In the genomic region with DNA sequence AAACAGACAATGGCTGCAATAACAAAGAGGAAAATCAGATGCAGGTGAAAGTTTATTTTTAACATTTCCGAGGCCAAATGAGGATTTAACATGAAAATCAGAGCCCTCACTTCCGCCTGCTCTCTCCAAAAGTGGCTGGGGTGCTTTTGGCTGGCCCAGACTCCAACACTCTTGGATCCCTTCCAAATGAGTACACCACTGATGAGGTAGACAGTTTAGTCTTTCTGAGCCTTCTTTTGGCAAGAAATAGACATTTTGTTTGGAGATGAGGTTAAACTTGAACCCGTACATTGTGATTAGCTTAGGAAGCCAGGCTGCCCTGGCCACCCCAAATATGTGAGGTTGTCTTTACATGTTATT, we compare ENCODE assay signal across 18 cellular contexts. TPM values are rescaled to one million over a fixed set of nuclear protein-coding genes. Genes with fewer than 3 reads are reported as not detected.
A peak's percentile ranks its signal among the peaks of the same experiment; 100 is the strongest.
DNase-seq lines count a peak whose midpoint lies in the region; ATAC-seq, FAIRE-seq and TF ChIP-seq lines count a peak whose summit lies in the region.
"Had no signal": no experiment of that assay in that cellular context is flagged by ENCODE, and none has a peak within 500 bp of the region (broad histone marks: within the 10 kb centered on the region; RNA-seq: fewer than 3 reads in every experiment).

No MANE protein-coding gene starts in this region.

- no peak overlapping the region for H3K9ac ChIP-seq in BLaER1 treated with 17β-estradiol and CSF1 and Interleukin-3, amounts not matched to agents 10 nM and 100 nM
- H3K9ac ChIP-seq in GM12878 (ENCODE audit: control insufficient read depth, insufficient read depth, low read length): no peak overlapping the region

- CTCF ChIA-PET in GM12878 (lab: Yijun Ruan, JAX): interaction anchor here (1.5 to 4.4 kb wide), 8 partner anchors 14 to 627 kb away, joined by 4 to 51 read pairs (median 7); no protein-coding TSS in a partner anchor
- CTCF ChIA-PET in PC-9 (lab: Charles Lee): interaction anchor here (0.7 kb wide), 1 partner anchor 551 kb away, joined by 3 read pairs; no protein-coding TSS in a partner anchor

- H3K79me2 ChIP-seq in GM12878 (ENCODE audit: control insufficient read depth, insufficient read depth, low read length): no peaks in the 10 kb centered on the region
- no peaks in the 10 kb centered on the region for H3K79me2 ChIP-seq in PC-9 (ENCODE audit: low read depth)

- no peak overlapping the region for H3K4me3 ChIP-seq in BLaER1 treated with 17β-estradiol and CSF1 and Interleukin-3, amounts not matched to agents 10 nM and 100 nM
- no peak overlapping the region for H3K4me3 ChIP-seq in GM12878
- H3K4me3 ChIP-seq in PC-9: no peak overlapping the region
- H3K4me3 ChIP-seq: SJCRH30 had no signal

- H3F3A ChIP-seq in PC-9 (ENCODE audit: insufficient read depth, low read depth): no peaks in the 10 kb centered on the region; the same call in 1 of the 2 replicates

- H3K4me2 ChIP-seq in BLaER1 treated with 17β-estradiol and CSF1 and Interleukin-3, amounts not matched to agents 10 nM and 100 nM: peak overlapping the region; percentile 3 to 66 (median 44); a peak in 18 of 22 replicates
- H3K4me2 ChIP-seq in GM12878 (ENCODE audit: control insufficient read depth, insufficient read depth) (no peak overlapping the region), PC-9 (no peak overlapping the region)

- 36% methylated on average over 3 of the region's 3 CpGs for WGBS in GM12878 (ENCODE audit: insufficient coverage, insufficient replicate concordance, low lambda C conversion rate, missing lambda C conversion rate)

- TF ChIP-seq POLR2A in GM12878 (IDR thresholded peaks at IDR 0.05; ENCODE audit: low read depth, low read length): no peak

- peaks cover 0 to 18% (median 4%) of the 10 kb centered on the region in 11 experiments; a peak in 11 of 22 replicates for H3K9me3 ChIP-seq in BLaER1 treated with 17β-estradiol and CSF1 and Interleukin-3, amounts not matched to agents 10 nM and 100 nM (replicated peaks in 1 of 11)
- H3K9me3 ChIP-seq in GM12878 (replicated peaks; ENCODE audit: control insufficient read depth, insufficient read depth, low read length) (no peaks in the 10 kb centered on the region; the same call in 2 of the 3 replicates), PC-9 (ENCODE audit: insufficient read depth, low read depth) (no peaks in the 10 kb centered on the region)
- H3K9me3 ChIP-seq: SJCRH30 had no signal

- POLR2A ChIA-PET in GM12878 (lab: Charles Lee): no interaction called here
- POLR2A ChIA-PET in PC-9 (lab: Charles Lee; ENCODE audit: unreplicated experiment): no interaction called here

- no peak; the same call in 2 of the 3 replicates for ATAC-seq in GM12878
- ATAC-seq: T-helper 17 cell had no signal

- no peak for TF ChIP-seq CTCF in GM12878 (IDR thresholded peaks at IDR 0.05 in 2 of 3, conservative IDR thresholded peaks at IDR 0.05 in 1 of 3; ENCODE audit: control insufficient read depth in 2 of 3, extremely low read depth in 1 of 3, insufficient read depth in 1 of 3, low read depth in 3 of 3, low read length in 3 of 3)
- TF ChIP-seq CTCF in PC-9 (conservative IDR thresholded peaks at IDR 0.05): no peak

- intact Hi-C loops in GM12878 (cut with micrococcal nuclease; ENCODE audit: unreplicated experiment) (no loop called here), PC-9 (cut with micrococcal nuclease; ENCODE audit: unreplicated experiment) (loop anchor here (1.0 to 10.0 kb wide), 2 partner anchors 629 to 1726 kb away; no protein-coding TSS in a partner anchor)

- RAD21 ChIA-PET in GM12878 (lab: Charles Lee; ENCODE audit: unreplicated experiment): interaction anchor here (1.0 to 3.9 kb wide), 5 partner anchors 12 to 551 kb away, joined by 3 to 27 read pairs (median 7); no protein-coding TSS in a partner anchor

- H2AFZ ChIP-seq in GM12878 (ENCODE audit: control insufficient read depth, low read depth, low read length): no peak overlapping the region
- no peak overlapping the region for H2AFZ ChIP-seq in PC-9

- SMC1A ChIA-PET in GM12878 (lab: Charles Lee; ENCODE audit: uncharacterized antibody, unreplicated experiment): interaction anchor here (1.0 to 4.7 kb wide), 7 partner anchors 79 to 551 kb away, joined by 3 to 55 read pairs (median 4); no protein-coding TSS in a partner anchor

- TF ChIP-seq EP300 in GM12878 (IDR thresholded peaks at IDR 0.05; ENCODE audit: borderline replicate concordance in 1 of 2, control insufficient read depth in 1 of 2, low read depth in 2 of 2, low read length in 2 of 2): no peak

- TF ChIP-seq RAD21 in GM12878 (IDR thresholded peaks at IDR 0.05; ENCODE audit: insufficient read depth, low read depth, low read length): no peak

- in situ Hi-C loops in GM12878 (cut with MboI): no loop called here

- no peaks in the 10 kb centered on the region for H4K20me1 ChIP-seq in BLaER1 treated with 17β-estradiol and CSF1 and Interleukin-3, amounts not matched to agents 10 nM and 100 nM
- H4K20me1 ChIP-seq in GM12878 (ENCODE audit: control insufficient read depth, insufficient read depth) (no peaks in the 10 kb centered on the region), PC-9 (ENCODE audit: insufficient read depth) (peaks cover 3% of the 10 kb centered on the region; the same call in 1 of the 2 replicates)

- no peaks in the 10 kb centered on the region for H3K9me2 ChIP-seq in PC-9 (ENCODE audit: insufficient read depth)

- DNase-seq in NCI-H1436 (lab: John Stamatoyannopoulos, UW): peak; percentile 10
- DNase-seq in NCI-H1436 treated with DMSO at 0.1 percent for 48 hours (lab: John Stamatoyannopoulos, UW): no peak
- peak; percentile 60 for DNase-seq in NCI-H1105 treated with DMSO at 0.1 percent for 48 hours (lab: John Stamatoyannopoulos, UW)
- DNase-seq in GM12878 (ENCODE audit: low read depth, low spot score): no peak
- no peak for DNase-seq in AML-193 (lab: John Stamatoyannopoulos, UW)
- no peak for DNase-seq in substantia nigra (lab: John Stamatoyannopoulos, UW)
- no peak for DNase-seq in PC-9
- DNase-seq: DMS153, EL, GOT3, NCI-H187, NCI-H2171, T-helper 17 cell had no signal

- BruUV-seq in GM12878 (replicated peaks; lab: Mats Ljungman, UMichigan) (no TSS peak), PC-9 (replicated peaks; lab: Mats Ljungman, UMichigan) (no TSS peak)

- no peaks in the 10 kb centered on the region for H3K36me3 ChIP-seq in BLaER1 treated with 17β-estradiol and CSF1 and Interleukin-3, amounts not matched to agents 10 nM and 100 nM
- H3K36me3 ChIP-seq in GM12878 (ENCODE audit: control insufficient read depth in 2 of 2, insufficient read depth in 2 of 2, low read length in 1 of 2) (no peaks in the 10 kb centered on the region), PC-9 (ENCODE audit: low read depth) (no peaks in the 10 kb centered on the region)
- H3K36me3 ChIP-seq: SJCRH30 had no signal

- H3K27ac ChIP-seq in BLaER1 treated with 17β-estradiol and CSF1 and Interleukin-3, amounts not matched to agents 10 nM and 100 nM: peak overlapping the region in 4 of 11 experiments; percentile 0 to 25 (median 14); a peak in 2 of 22 replicates
- no peak overlapping the region for H3K27ac ChIP-seq in GM12878 (ENCODE audit: control insufficient read depth, insufficient read depth)
- no peak overlapping the region for H3K27ac ChIP-seq in substantia nigra (ENCODE audit: low read depth, low read length, poor library complexity, severe bottlenecking)
- no peak overlapping the region for H3K27ac ChIP-seq in PC-9
- H3K27ac ChIP-seq: C4-2B, HL-60, SJCRH30 had no signal

- H3K4me1 ChIP-seq in BLaER1 treated with 17β-estradiol and CSF1 and Interleukin-3, amounts not matched to agents 10 nM and 100 nM: peaks cover 7 to 72% (median 56%) of the 10 kb centered on the region in 10 experiments; a peak in 19 of 20 replicates
- H3K4me1 ChIP-seq in GM12878 (ENCODE audit: control insufficient read depth, insufficient read depth, low read length) (no peaks in the 10 kb centered on the region), PC-9 (replicated peaks; ENCODE audit: insufficient read depth) (no peaks in the 10 kb centered on the region)
- H3K4me1 ChIP-seq: SJCRH30 had no signal

- no peaks in the 10 kb centered on the region for H3K27me3 ChIP-seq in BLaER1 treated with 17β-estradiol and CSF1 and Interleukin-3, amounts not matched to agents 10 nM and 100 nM
- no peaks in the 10 kb centered on the region for H3K27me3 ChIP-seq in GM12878 (replicated peaks in 1 of 2; ENCODE audit: control insufficient read depth in 2 of 2, insufficient read depth in 2 of 2, low read length in 1 of 2)
- H3K27me3 ChIP-seq in PC-9 (ENCODE audit: insufficient read depth, low read depth): no peaks in the 10 kb centered on the region
- H3K27me3 ChIP-seq: SJCRH30 had no signal

- no peak for FAIRE-seq in GM12878 (lab: Jason Lieb, UNC)
- FAIRE-seq: HTR-8/SVneo had no signal

TF ChIP-seq in GM12878, 131 proteins besides CTCF, POLR2A, EP300 and RAD21:
- TF ChIP-seq ASH2L (IDR thresholded peaks at IDR 0.05; ENCODE audit: borderline replicate concordance, low read depth): no peak
- TF ChIP-seq EED (IDR thresholded peaks at IDR 0.05; ENCODE audit: low read depth): 0 out of 2 replicates have a peak, but pooled peaks have one; percentile 6
TF ChIP-seq in GM12878: peak in this region for 1.

RNA-seq across cellular contexts. Expression of a gene that starts 51.0 kb away (rescaled TPM):
- total RNA-seq in GM12878 (2013; cell fraction: nucleolus; rRNA removed): 623 and 632 TPM in 2 replicates
- total RNA-seq in GM12878 (2014; rRNA removed) (302 and 313 TPM in 2 replicates), GM12878 (2014; rRNA removed; fragmentation: Illumina TruSeq; extraction: Trizol) (286 and 317 TPM in 2 replicates), GM12878 (2021) (213 and 233 TPM in 2 replicates), PC-9 (2021) (117 and 158 TPM in 2 replicates)
- 121 TPM for polyA plus RNA-seq in GM12878 (2011; ENCODE audit: low read depth)
- polyA plus RNA-seq in GM12878 (2011; rRNA removed) (284 and 406 TPM in 2 replicates), GM12878 (2014; fragmentation: Illumina TruSeq; extraction: Trizol) (271 and 356 TPM in 2 replicates), GM12878 (2014; fragmentation: Nextera tagmentation; extraction: Ambion mirVana) (100 to 1,000 TPM; 130 to 153 TPM), GM12878 (2014; rRNA removed) (267 and 277 TPM in 2 replicates), GM12878 (2016; fragmentation: Nextera tagmentation; extraction: Ambion mirVana) (100 to 1,000 TPM; 285 to 291 TPM)
- polyA plus RNA-seq in GM12878 (2011; cell fraction: cytosol; rRNA removed): 144 and 166 TPM in 2 replicates
- polyA plus RNA-seq in GM12878 (2011; cell fraction: nucleus; rRNA removed): 281 and 356 TPM in 2 replicates
- 129 and 187 TPM in 2 replicates for polyA plus RNA-seq in GM12878 (2012)
- 214 and 234 TPM in 2 replicates for polyA minus RNA-seq in GM12878 (2011; rRNA and poly(A)+ RNA removed)
- polyA minus RNA-seq in GM12878 (2011; cell fraction: cytosol; rRNA and poly(A)+ RNA removed): 134 and 165 TPM in 2 replicates
- polyA minus RNA-seq in GM12878 (2011; cell fraction: nucleus; rRNA and poly(A)+ RNA removed): 363 and 564 TPM in 2 replicates

Comparison
In these comparisons a context has a peak if more than half of its experiments do, and no peak if none do; other contexts are left out.
1. DNase-seq: peak in NCI-H1436 (single experiment) and NCI-H1105 treated with DMSO at 0.1 percent for 48 hours (single experiment); none in NCI-H1436 treated with DMSO at 0.1 percent for 48 hours (single experiment), GM12878 (single experiment), AML-193 (0 of 2), substantia nigra (0 of 49) and PC-9 (0 of 2).
2. H3K4me2 ChIP-seq: peak in BLaER1 treated with 17β-estradiol and CSF1 and Interleukin-3, amounts not matched to agents 10 nM and 100 nM (11 of 11); none in GM12878 (single experiment) and PC-9 (single experiment).